ENCODE assay signal across 24 cellular contexts in the genomic region with DNA sequence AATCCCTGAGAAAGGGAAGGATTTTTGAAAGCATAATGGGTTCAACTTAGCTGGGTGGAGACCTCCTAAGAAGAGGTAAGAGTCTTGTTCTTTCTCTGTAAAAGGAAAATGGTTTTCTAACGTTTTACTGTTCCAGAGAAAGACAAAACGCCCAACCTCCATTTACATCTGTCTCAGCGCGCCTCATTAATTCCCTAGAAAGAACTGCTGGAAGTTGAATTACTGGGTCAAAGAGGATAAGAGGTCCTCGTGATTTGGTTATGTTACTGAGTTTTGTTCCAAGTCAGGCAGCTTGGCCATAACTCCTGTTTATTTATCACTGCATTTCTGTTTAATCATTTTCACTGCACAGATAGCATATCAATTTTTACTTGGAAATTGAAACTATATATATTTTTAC.
"Had no signal": no experiment of that assay in that cellular context is flagged by ENCODE, and none has a peak within 500 bp of the region (broad histone marks: within the 10 kb centered on the region; RNA-seq: fewer than 3 reads in every experiment).

No MANE protein-coding gene starts in this region.

- H3K9me3 ChIP-seq: ovary, testis, upper lobe of right lung had no signal

- DNase-seq: head of caudate nucleus; hippocampal formation; kidney glomerular epithelial cell; left cardiac atrium; left lung; lower lobe of right lung; mammary epithelial cell; mesenchymal stem cell; naive thymus-derived CD8-positive, alpha-beta T cell; occipital lobe; ovary; right cardiac atrium; sigmoid colon; small intestine; spleen; stimulated activated CD4-positive, alpha-beta T cell treated with anti-CD3 and anti-CD28 coated beads, Interleukin-4, amount 100 ng/mL, for 24 hours; stimulated activated naive CD4-positive, alpha-beta T cell; substantia nigra; testis; tibial artery; trophoblast cell; upper lobe of right lung had no signal

- H3K27ac ChIP-seq: left lung, lower lobe of right lung, neutrophil, sigmoid colon, spleen, tibial artery, upper lobe of right lung had no signal

- H3K4me3 ChIP-seq: left lung, lower lobe of right lung, ovary, sigmoid colon, spleen, testis, tibial artery, upper lobe of right lung had no signal

- H3K27me3 ChIP-seq: neutrophil, ovary, sigmoid colon, testis, tibial artery had no signal

- ATAC-seq: left cardiac atrium; left lung; lower lobe of right lung; naive thymus-derived CD8-positive, alpha-beta T cell; right cardiac atrium; stimulated activated effector memory CD8-positive, alpha-beta T cell treated with anti-CD3 and anti-CD28 coated beads, Interleukin-12 subunit alpha, Interleukin-12 subunit beta, amount 100 ng/mL, for 72 hours; upper lobe of right lung had no signal

- H3K4me1 ChIP-seq: left lung, lower lobe of right lung, sigmoid colon, spleen, tibial artery, upper lobe of right lung had no signal

- H3K36me3 ChIP-seq: left lung, lower lobe of right lung, neutrophil, ovary, sigmoid colon, spleen, tibial artery, upper lobe of right lung had no signal
